14 cellular contexts compared by ENCODE assay signal in genomic region chr1:202046227-202046626, GRCh38. TPM values are rescaled to one million over a fixed set of nuclear protein-coding genes. Genes with fewer than 3 reads are reported as not detected.
DNase-seq lines count a peak whose midpoint lies in the region; ATAC-seq, FAIRE-seq and TF ChIP-seq lines count a peak whose summit lies in the region.
"Had no signal": no experiment of that assay in that cellular context is flagged by ENCODE, and none has a peak within 500 bp of the region (broad histone marks: within the 10 kb centered on the region; RNA-seq: fewer than 3 reads in every experiment).

No MANE protein-coding gene starts in this region.

- CTCF ChIA-PET in A549 (lab: Yijun Ruan, JAX), result interaction anchor here (0.9 to 1.9 kb wide), 4 partner anchors 11 to 73 kb away, joined by 3 to 6 read pairs (median 6); partner anchors contain the start of gene ELF3
- CTCF ChIA-PET in CD8-positive, alpha-beta memory T cell (lab: Charles Lee), result no interaction called here

- WGBS in A549 (ENCODE audit: missing lambda C conversion rate), result 80% methylated on average over 3 of the region's 3 CpGs
- 54% methylated on average over 2 of the region's 3 CpGs for WGBS in right lobe of liver (ENCODE audit: insufficient coverage, low coverage, low lambda C conversion rate, missing lambda C conversion rate)

- H3K27ac Mint-ChIP-seq in CD8-positive, alpha-beta memory T cell, result no peak overlapping the region
- H3K27ac Mint-ChIP-seq: endodermal cell; naive B cell; T-helper 2 cell treated with Interferon-gamma antibody and Interleukin-4, amounts not matched to agents 5 μg/mL and 100 μg/mL, for 36 hours had no signal

- no peak for TF ChIP-seq EP300 in A549 (IDR thresholded peaks at IDR 0.05)

- H3K36me3 Mint-ChIP-seq in CD8-positive, alpha-beta memory T cell, result peaks cover 0 to 4% (median 0%) of the 10 kb centered on the region in 3 donors
- H3K36me3 Mint-ChIP-seq: naive B cell had no signal

- TF ChIP-seq POLR2A in A549 (IDR thresholded peaks at IDR 0.05; ENCODE audit: low read length), result no peak
- TF ChIP-seq POLR2A in right lobe of liver (IDR thresholded peaks at IDR 0.05), result no peak

- POLR2A ChIA-PET in A549 (lab: Yijun Ruan, JAX), result interaction anchor here (2.1 to 3.9 kb wide), 2 partner anchors 11 to 35 kb away, joined by 11 to 36 read pairs; partner anchors contain the start of gene ELF3
- POLR2A ChIA-PET in CD8-positive, alpha-beta memory T cell (lab: Charles Lee), result no interaction called here

- FAIRE-seq in A549 (lab: Jason Lieb, UNC), result no peak

- H3K4me1 Mint-ChIP-seq in CD8-positive, alpha-beta memory T cell, result peaks cover 0 to 9% (median 3%) of the 10 kb centered on the region in 3 donors
- H3K4me1 Mint-ChIP-seq: naive B cell had no signal

- peak overlapping the region; percentile 55 for H3K4me2 ChIP-seq in A549

- intact Hi-C loops in right lobe of liver (cut with DNase I), result no loop called here

- DNase-seq in A549 (ENCODE audit: low read depth in 1 of 2, low spot score in 1 of 2), result no peak
- peak; percentile 96 for DNase-seq in NCI-H2029 (lab: John Stamatoyannopoulos, UW)
- no peak for DNase-seq in RWPE2 (ENCODE audit: low spot score)
- DNase-seq in right lobe of liver, result peak; percentile 49 to 84 (median 74)
- no peak for DNase-seq in stimulated activated CD4-positive, alpha-beta T cell treated with anti-CD3 and anti-CD28 coated beads, Interleukin-4, amount 100 ng/mL, for 24 hours
- DNase-seq in putamen (ENCODE audit: low spot score), result no peak
- DNase-seq in CD8-positive, alpha-beta memory T cell, result no peak
- no peak for DNase-seq in NCI-H2227 treated with DMSO at 0.1 percent for 48 hours (lab: John Stamatoyannopoulos, UW)
- DNase-seq: activated CD8-positive, alpha-beta memory T cell treated with anti-CD3 and anti-CD28 coated beads, Interleukin-2, amount 50 U/mL, for 4 hours; amygdala; endodermal cell; naive B cell; spleen had no signal

- peaks cover 83% of the 10 kb centered on the region for H3K4me1 ChIP-seq in A549
- H3K4me1 ChIP-seq in RWPE2 (ENCODE audit: insufficient read depth, poor library complexity, severe bottlenecking), result peaks cover 14% of the 10 kb centered on the region
- peaks cover 0 to 27% (median 9%) of the 10 kb centered on the region in 4 donors for H3K4me1 ChIP-seq in right lobe of liver
- no peaks in the 10 kb centered on the region for H3K4me1 ChIP-seq in CD8-positive, alpha-beta memory T cell (ENCODE audit: insufficient read depth, low read length)
- H3K4me1 ChIP-seq: spleen had no signal

- H3K36me3 ChIP-seq in RWPE2 (ENCODE audit: low read depth), result no peaks in the 10 kb centered on the region
- H3K36me3 ChIP-seq in right lobe of liver, result no peaks in the 10 kb centered on the region
- no peaks in the 10 kb centered on the region for H3K36me3 ChIP-seq in CD8-positive, alpha-beta memory T cell (ENCODE audit: insufficient read depth, low read length)
- H3K36me3 ChIP-seq: spleen had no signal

- peak overlapping the region; percentile 85 to 97 for H3K27ac ChIP-seq in A549
- no peak overlapping the region for H3K27ac ChIP-seq in RWPE2 (ENCODE audit: poor library complexity, severe bottlenecking)
- peak overlapping the region; percentile 43 to 77 (median 76) for H3K27ac ChIP-seq in right lobe of liver
- H3K27ac ChIP-seq in CD8-positive, alpha-beta memory T cell (ENCODE audit: low read depth, low read length), result no peak overlapping the region
- H3K27ac ChIP-seq: spleen had no signal

- no peaks in the 10 kb centered on the region for H3K27me3 ChIP-seq in RWPE2 (ENCODE audit: insufficient read depth, poor library complexity, severe bottlenecking)
- H3K27me3 ChIP-seq in right lobe of liver, result no peaks in the 10 kb centered on the region
- H3K27me3 ChIP-seq in CD8-positive, alpha-beta memory T cell (ENCODE audit: insufficient read depth, low read length, poor library complexity, severe bottlenecking), result no peaks in the 10 kb centered on the region

- ATAC-seq in A549, result peak; percentile 3 to 4; a peak in 2 of 6 replicates
- peak; percentile 57 for ATAC-seq in RWPE2 (ENCODE audit: low read depth)
- ATAC-seq in right lobe of liver, result peak; percentile 64 to 75 (median 70)

- H3K9me3 ChIP-seq in A549 (no peaks in the 10 kb centered on the region), RWPE2 (ENCODE audit: severe bottlenecking) (peaks cover 2% of the 10 kb centered on the region), right lobe of liver (no peaks in the 10 kb centered on the region)
- no peaks in the 10 kb centered on the region for H3K9me3 ChIP-seq in CD8-positive, alpha-beta memory T cell (ENCODE audit: low read length)
- H3K9me3 ChIP-seq: spleen had no signal

- H3K4me3 Mint-ChIP-seq in CD8-positive, alpha-beta memory T cell, result no peak overlapping the region
- H3K4me3 Mint-ChIP-seq: endodermal cell; T-helper 2 cell treated with Interferon-gamma antibody and Interleukin-4, amounts not matched to agents 5 μg/mL and 100 μg/mL, for 36 hours had no signal

- H3K9me3 Mint-ChIP-seq in CD8-positive, alpha-beta memory T cell, result no peaks in the 10 kb centered on the region
- H3K9me3 Mint-ChIP-seq: naive B cell; T-helper 2 cell treated with Interferon-gamma antibody and Interleukin-4, amounts not matched to agents 5 μg/mL and 100 μg/mL, for 36 hours had no signal

- peaks cover 12 to 29% of the 10 kb centered on the region in 2 donors for H3K27me3 Mint-ChIP-seq in CD8-positive, alpha-beta memory T cell

- no peak for TF ChIP-seq RAD21 in A549 (conservative IDR thresholded peaks at IDR 0.05 in 1 of 2, IDR thresholded peaks at IDR 0.05 in 1 of 2)

- no peak for TF ChIP-seq CTCF in A549 (IDR thresholded peaks at IDR 0.05)
- no peak for TF ChIP-seq CTCF in RWPE2 (IDR thresholded peaks at IDR 0.05; ENCODE audit: poor library complexity, severe bottlenecking)
- no peak for TF ChIP-seq CTCF in right lobe of liver (IDR thresholded peaks at IDR 0.05)

- H3K4me3 ChIP-seq in A549 (no peak overlapping the region), RWPE2 (ENCODE audit: severe bottlenecking) (no peak overlapping the region), right lobe of liver (no peak overlapping the region)
- H3K4me3 ChIP-seq in CD8-positive, alpha-beta memory T cell (ENCODE audit: low read length), result no peak overlapping the region
- H3K4me3 ChIP-seq: spleen had no signal

TF ChIP-seq in A549, 52 proteins besides CTCF, POLR2A, EP300 and RAD21:
- TF ChIP-seq FOXS1 (CRISPR knock-in tag; IDR thresholded peaks at IDR 0.05), result peak; percentile 45; the same call in 1 of the 2 replicates
- TF ChIP-seq RARB (CRISPR knock-in tag; IDR thresholded peaks at IDR 0.05), result no peak
- TF ChIP-seq RCOR1 (IDR thresholded peaks at IDR 0.05; ENCODE audit: low read depth, low read length), result no peak
- TF ChIP-seq CBX8 (IDR thresholded peaks at IDR 0.05), result no peak
- no peak for TF ChIP-seq JUNB (IDR thresholded peaks at IDR 0.05)
- TF ChIP-seq NFE2L2 (conservative IDR thresholded peaks at IDR 0.05; ENCODE audit: low read length), result no peak
- TF ChIP-seq, protein P1, sequence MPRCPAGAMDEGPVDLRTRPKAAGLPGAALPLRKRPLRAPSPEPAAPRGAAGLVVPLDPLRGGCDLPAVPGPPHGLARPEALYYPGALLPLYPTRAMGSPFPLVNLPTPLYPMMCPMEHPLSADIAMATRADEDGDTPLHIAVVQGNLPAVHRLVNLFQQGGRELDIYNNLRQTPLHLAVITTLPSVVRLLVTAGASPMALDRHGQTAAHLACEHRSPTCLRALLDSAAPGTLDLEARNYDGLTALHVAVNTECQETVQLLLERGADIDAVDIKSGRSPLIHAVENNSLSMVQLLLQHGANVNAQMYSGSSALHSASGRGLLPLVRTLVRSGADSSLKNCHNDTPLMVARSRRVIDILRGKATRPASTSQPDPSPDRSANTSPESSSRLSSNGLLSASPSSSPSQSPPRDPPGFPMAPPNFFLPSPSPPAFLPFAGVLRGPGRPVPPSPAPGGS (IDR thresholded peaks at IDR 0.05), result no peak
- TF ChIP-seq, protein P2, sequence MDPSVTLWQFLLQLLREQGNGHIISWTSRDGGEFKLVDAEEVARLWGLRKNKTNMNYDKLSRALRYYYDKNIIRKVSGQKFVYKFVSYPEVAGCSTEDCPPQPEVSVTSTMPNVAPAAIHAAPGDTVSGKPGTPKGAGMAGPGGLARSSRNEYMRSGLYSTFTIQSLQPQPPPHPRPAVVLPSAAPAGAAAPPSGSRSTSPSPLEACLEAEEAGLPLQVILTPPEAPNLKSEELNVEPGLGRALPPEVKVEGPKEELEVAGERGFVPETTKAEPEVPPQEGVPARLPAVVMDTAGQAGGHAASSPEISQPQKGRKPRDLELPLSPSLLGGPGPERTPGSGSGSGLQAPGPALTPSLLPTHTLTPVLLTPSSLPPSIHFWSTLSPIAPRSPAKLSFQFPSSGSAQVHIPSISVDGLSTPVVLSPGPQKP (IDR thresholded peaks at IDR 0.05; ENCODE audit: low read depth, low read length), result no peak
- no peak for TF ChIP-seq HDAC2 (IDR thresholded peaks at IDR 0.05)
- no peak for TF ChIP-seq ZSCAN20 (CRISPR knock-in tag; IDR thresholded peaks at IDR 0.05)
- TF ChIP-seq HOXB13 (CRISPR knock-in tag; IDR thresholded peaks at IDR 0.05; ENCODE audit: low read depth), result peak; percentile 76; the same call in 1 of the 2 replicates
- no peak for TF ChIP-seq CHD4 (IDR thresholded peaks at IDR 0.05; ENCODE audit: borderline replicate concordance)
- TF ChIP-seq RFX5 (IDR thresholded peaks at IDR 0.05), result no peak
- no peak for TF ChIP-seq ZC3H11A (IDR thresholded peaks at IDR 0.05)
- TF ChIP-seq, protein P3, sequence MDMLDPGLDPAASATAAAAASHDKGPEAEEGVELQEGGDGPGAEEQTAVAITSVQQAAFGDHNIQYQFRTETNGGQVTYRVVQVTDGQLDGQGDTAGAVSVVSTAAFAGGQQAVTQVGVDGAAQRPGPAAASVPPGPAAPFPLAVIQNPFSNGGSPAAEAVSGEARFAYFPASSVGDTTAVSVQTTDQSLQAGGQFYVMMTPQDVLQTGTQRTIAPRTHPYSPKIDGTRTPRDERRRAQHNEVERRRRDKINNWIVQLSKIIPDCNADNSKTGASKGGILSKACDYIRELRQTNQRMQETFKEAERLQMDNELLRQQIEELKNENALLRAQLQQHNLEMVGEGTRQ (IDR thresholded peaks at IDR 0.05), result no peak
- no peak for TF ChIP-seq FOSB (CRISPR knock-in tag; IDR thresholded peaks at IDR 0.05)
- peak; percentile 28; the same call in 1 of the 2 replicates for TF ChIP-seq EHF (CRISPR knock-in tag; IDR thresholded peaks at IDR 0.05)

RNA-seq across cellular contexts. Expression of gene ELF3, which starts 35.8 kb away (rescaled TPM):
- 334 and 365 TPM in 2 replicates for polyA plus RNA-seq in A549 (2011; rRNA removed)
- polyA plus RNA-seq in A549 (2012; cell fraction: cytosol; rRNA removed), result 197 and 257 TPM in 2 replicates
- polyA plus RNA-seq in A549 (2012; cell fraction: nucleus; rRNA removed), result 1,053 and 1,132 TPM in 2 replicates
- polyA plus RNA-seq in A549 (2017; fragmentation: RNase III; extraction: RNeasy Plus Mini Kit Qiagen cat#74134 plus additional on column Dnase treatment), result 138 to 180 TPM (median 179 TPM) in 3 replicates
- polyA minus RNA-seq in A549 (2011; rRNA and poly(A)+ RNA removed), result 661 and 758 TPM in 2 replicates
- 100 to 1,000 TPM in 1 of 6 experiments, 10 to 100 TPM in 5; 12.6 to 266 (median 57.8) TPM for total RNA-seq in right lobe of liver
- under 1 TPM; 0.11 to 0.26 TPM for total RNA-seq in CD8-positive, alpha-beta memory T cell
- not detected for polyA plus RNA-seq in CD8-positive, alpha-beta memory T cell

Comparison
In these comparisons a context has a peak if more than half of its experiments do, and no peak if none do; other contexts are left out.
1. ATAC-seq: peak in every context shown above with its lines; median percentile 70 in right lobe of liver; 57 in RWPE2; 4 in A549.
2. DNase-seq: peak in NCI-H2029 (single experiment) and right lobe of liver (3 of 3); none in A549 (0 of 2), RWPE2 (single experiment), stimulated activated CD4-positive, alpha-beta T cell treated with anti-CD3 and anti-CD28 coated beads, Interleukin-4, amount 100 ng/mL, for 24 hours (single experiment), putamen (single experiment), CD8-positive, alpha-beta memory T cell (0 of 5) and NCI-H2227 treated with DMSO at 0.1 percent for 48 hours (single experiment).
3. H3K27ac ChIP-seq: peak in A549 (2 of 2) and right lobe of liver (3 of 3); none in RWPE2 (single experiment) and CD8-positive, alpha-beta memory T cell (single experiment).
4. RNA of gene ELF3, which starts 35.8 kb away (total RNA-seq): 12.6 to 266 TPM in right lobe of liver; 0.11 to 0.26 TPM in CD8-positive, alpha-beta memory T cell; every median in the first group is over 10 times any median in the second.